1 cellular context compared by ENCODE assay signal in the genomic region with DNA sequence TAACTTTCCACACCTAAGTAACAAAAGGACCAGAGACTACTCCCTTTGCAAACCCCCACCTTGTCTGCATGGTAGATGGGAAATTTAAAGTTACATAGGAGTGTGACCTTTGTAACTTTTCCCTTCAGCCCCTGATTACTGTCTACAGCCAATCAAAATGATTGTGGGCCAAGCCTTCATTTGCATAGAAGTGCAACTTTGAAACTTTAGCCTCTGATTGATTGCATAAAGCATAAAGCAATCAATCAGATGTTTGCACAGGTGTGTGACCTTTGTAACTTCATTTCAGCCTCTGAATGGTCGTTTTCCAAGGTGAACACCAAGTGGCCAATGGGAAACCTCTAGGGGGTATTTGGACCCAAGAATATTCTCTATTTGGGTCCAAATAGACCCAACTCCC.
A peak's percentile ranks its signal among the peaks of the same experiment; 100 is the strongest.
TF ChIP-seq lines count a peak whose summit lies in the region.

No MANE protein-coding gene starts in this region.

TF ChIP-seq in liver, 16 proteins besides CTCF, POLR2A, EP300 and RAD21:
- peak; percentile 49 for TF ChIP-seq FOXA1 (IDR thresholded peaks at IDR 0.05)
- TF ChIP-seq REST (IDR thresholded peaks at IDR 0.05): peak; percentile 52
- TF ChIP-seq, protein P1, sequence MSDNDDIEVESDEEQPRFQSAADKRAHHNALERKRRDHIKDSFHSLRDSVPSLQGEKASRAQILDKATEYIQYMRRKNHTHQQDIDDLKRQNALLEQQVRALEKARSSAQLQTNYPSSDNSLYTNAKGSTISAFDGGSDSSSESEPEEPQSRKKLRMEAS (IDR thresholded peaks at IDR 0.05): peak; percentile 35
- peak; percentile 86 for TF ChIP-seq YY1 (IDR thresholded peaks at IDR 0.05)
- TF ChIP-seq NR2F2 (IDR thresholded peaks at IDR 0.05): peak; percentile 77
- TF ChIP-seq JUND (IDR thresholded peaks at IDR 0.05): peak; percentile 51 to 77
- TF ChIP-seq HNF4A (conservative IDR thresholded peaks at IDR 0.05): peak; percentile 96 to 98
- TF ChIP-seq SP1 (IDR thresholded peaks at IDR 0.05): peak; percentile 98
- TF ChIP-seq HNF4G (IDR thresholded peaks at IDR 0.05): peak; percentile 92
- peak; percentile 78 to 82 for TF ChIP-seq RXRA (IDR thresholded peaks at IDR 0.05)
- peak; percentile 81 for TF ChIP-seq FOXA2 (IDR thresholded peaks at IDR 0.05)
- no peak for TF ChIP-seq EGR1 (IDR thresholded peaks at IDR 0.05; ENCODE audit: low read depth in 2 of 2)
- TF ChIP-seq GABPA (IDR thresholded peaks at IDR 0.05 in 1 of 2, conservative IDR thresholded peaks at IDR 0.05 in 1 of 2): no peak
- TF ChIP-seq, protein P2, sequence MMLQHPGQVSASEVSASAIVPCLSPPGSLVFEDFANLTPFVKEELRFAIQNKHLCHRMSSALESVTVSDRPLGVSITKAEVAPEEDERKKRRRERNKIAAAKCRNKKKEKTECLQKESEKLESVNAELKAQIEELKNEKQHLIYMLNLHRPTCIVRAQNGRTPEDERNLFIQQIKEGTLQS (IDR thresholded peaks at IDR 0.05): peak; percentile 87
- TF ChIP-seq TAF1 (conservative IDR thresholded peaks at IDR 0.05): no peak
- TF ChIP-seq, protein P3, sequence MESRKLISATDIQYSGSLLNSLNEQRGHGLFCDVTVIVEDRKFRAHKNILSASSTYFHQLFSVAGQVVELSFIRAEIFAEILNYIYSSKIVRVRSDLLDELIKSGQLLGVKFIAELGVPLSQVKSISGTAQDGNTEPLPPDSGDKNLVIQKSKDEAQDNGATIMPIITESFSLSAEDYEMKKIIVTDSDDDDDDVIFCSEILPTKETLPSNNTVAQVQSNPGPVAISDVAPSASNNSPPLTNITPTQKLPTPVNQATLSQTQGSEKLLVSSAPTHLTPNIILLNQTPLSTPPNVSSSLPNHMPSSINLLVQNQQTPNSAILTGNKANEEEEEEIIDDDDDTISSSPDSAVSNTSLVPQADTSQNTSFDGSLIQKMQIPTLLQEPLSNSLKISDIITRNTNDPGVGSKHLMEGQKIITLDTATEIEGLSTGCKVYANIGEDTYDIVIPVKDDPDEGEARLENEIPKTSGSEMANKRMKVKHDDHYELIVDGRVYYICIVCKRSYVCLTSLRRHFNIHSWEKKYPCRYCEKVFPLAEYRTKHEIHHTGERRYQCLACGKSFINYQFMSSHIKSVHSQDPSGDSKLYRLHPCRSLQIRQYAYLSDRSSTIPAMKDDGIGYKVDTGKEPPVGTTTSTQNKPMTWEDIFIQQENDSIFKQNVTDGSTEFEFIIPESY (IDR thresholded peaks at IDR 0.05): peak; percentile 82
TF ChIP-seq in liver: peak in this region for 13.
